In the genomic region with DNA sequence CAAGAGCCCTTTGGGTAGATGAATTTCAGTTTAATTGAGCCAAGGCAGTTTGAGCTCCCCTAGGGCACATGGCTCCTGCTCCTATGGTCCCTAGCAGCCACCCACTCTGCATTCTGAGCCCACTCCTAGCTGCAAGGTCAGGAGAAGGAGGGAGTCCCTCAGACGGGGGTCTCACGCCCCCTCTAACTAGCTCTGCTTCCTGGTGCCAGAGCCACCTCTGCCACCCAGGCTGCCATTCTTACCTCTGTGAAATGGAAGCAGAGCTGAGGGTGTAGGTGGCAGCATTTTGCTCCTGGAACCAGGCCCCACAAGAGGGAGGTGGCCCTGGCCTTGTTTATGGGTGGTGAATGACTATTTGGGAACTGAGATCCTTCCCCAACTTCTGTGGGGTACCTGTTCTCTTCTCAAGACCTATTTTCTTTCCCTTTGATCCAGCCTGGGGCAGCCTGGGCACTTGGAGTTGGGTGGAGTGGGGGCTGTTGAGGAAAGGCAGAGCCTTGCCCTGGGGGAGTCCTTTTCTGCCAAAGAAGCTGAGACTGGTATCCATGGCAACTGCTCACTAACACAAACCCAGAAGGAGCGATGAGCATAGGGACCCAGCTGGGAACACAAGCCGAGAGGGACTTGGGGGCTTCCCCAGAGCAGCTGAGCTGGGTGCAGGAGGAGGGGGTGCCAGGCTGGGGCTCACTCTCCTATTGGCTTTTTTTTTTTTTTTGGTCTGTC, we compare ENCODE assay signal across 1 cellular context.
TF ChIP-seq lines count a peak whose summit lies in the region.

No MANE protein-coding gene starts in this region.

TF ChIP-seq in HEK293, 187 proteins besides CTCF, POLR2A, EP300 and RAD21:
- TF ChIP-seq ZFHX2 (tag by site-specific recombination; conservative IDR thresholded peaks at IDR 0.05) (peak; percentile 89), ZNF529 (tag by site-specific recombination; IDR thresholded peaks at IDR 0.05; ENCODE audit: insufficient replicate concordance) (no peak), EGR2 (tag by site-specific recombination; IDR thresholded peaks at IDR 0.05; ENCODE audit: low read depth) (peak; percentile 86)
